In the genomic region with DNA sequence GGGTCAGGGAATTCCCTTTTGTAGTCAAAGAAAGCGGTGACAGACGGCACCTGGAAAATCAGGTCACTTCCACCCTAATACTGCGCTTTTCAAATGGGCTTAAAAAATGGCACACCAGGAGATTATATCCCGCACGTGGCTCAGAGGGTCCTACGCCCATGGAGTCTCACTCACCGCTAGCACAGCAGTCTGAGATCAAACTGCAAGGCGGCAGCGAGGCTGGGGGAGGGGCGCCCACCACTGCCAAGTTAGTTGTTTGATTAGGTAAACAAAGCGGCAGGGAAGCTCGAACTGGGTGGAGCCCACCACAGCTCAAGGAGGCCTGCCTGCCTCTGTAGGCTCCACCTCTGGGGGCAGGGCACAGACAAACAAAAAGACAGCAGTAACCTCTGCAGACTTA, we compare ENCODE assay signal across 1 cellular context.
A peak's percentile ranks its signal among the peaks of the same experiment; 100 is the strongest.
TF ChIP-seq lines count a peak whose summit lies in the region.

No MANE protein-coding gene starts in this region.

TF ChIP-seq in HepG2, 621 proteins besides CTCF, POLR2A, EP300 and RAD21:
- TF ChIP-seq, protein P1, sequence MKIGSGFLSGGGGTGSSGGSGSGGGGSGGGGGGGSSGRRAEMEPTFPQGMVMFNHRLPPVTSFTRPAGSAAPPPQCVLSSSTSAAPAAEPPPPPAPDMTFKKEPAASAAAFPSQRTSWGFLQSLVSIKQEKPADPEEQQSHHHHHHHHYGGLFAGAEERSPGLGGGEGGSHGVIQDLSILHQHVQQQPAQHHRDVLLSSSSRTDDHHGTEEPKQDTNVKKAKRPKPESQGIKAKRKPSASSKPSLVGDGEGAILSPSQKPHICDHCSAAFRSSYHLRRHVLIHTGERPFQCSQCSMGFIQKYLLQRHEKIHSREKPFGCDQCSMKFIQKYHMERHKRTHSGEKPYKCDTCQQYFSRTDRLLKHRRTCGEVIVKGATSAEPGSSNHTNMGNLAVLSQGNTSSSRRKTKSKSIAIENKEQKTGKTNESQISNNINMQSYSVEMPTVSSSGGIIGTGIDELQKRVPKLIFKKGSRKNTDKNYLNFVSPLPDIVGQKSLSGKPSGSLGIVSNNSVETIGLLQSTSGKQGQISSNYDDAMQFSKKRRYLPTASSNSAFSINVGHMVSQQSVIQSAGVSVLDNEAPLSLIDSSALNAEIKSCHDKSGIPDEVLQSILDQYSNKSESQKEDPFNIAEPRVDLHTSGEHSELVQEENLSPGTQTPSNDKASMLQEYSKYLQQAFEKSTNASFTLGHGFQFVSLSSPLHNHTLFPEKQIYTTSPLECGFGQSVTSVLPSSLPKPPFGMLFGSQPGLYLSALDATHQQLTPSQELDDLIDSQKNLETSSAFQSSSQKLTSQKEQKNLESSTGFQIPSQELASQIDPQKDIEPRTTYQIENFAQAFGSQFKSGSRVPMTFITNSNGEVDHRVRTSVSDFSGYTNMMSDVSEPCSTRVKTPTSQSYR (CRISPR knock-in tag; IDR thresholded peaks at IDR 0.05; ENCODE audit: borderline replicate concordance) = peak; percentile 67
- TF ChIP-seq FOXA3 (CRISPR knock-in tag; IDR thresholded peaks at IDR 0.05) = peak; percentile 25; the same call in 1 of the 2 replicates
